8 cellular contexts compared by ENCODE assay signal in genomic region chrY:17579131-17579955, GRCh38.
DNase-seq lines count a peak whose midpoint lies in the region; ATAC-seq, FAIRE-seq and TF ChIP-seq lines count a peak whose summit lies in the region.
"Not testable (repeated sequence)": the region's sequence is repeated elsewhere in the genome, so short reads cannot be mapped to it uniquely, and the experiment has no call there.

No MANE protein-coding gene starts in this region.

- not testable (repeated sequence) for H3K79me2 ChIP-seq in endothelial cell of umbilical vein (ENCODE audit: control insufficient read depth, insufficient read depth, low read length)

- ATAC-seq in CD4-positive, alpha-beta T cell (ENCODE audit: poor library complexity) = peak; percentile 51
- ATAC-seq in GM19397 (IDR thresholded peaks at IDR 0.05; ENCODE audit: unreplicated experiment) (peak; percentile 69), HG02642 (IDR thresholded peaks at IDR 0.05; ENCODE audit: poor library complexity, unreplicated experiment) (peak; percentile 72), HG03442 (IDR thresholded peaks at IDR 0.05; ENCODE audit: unreplicated experiment) (peak; percentile 74), WTC11 (peak; percentile 78)
- ATAC-seq in naive thymus-derived CD4-positive, alpha-beta T cell = peak; percentile 73

- not testable (repeated sequence) for H3K9ac ChIP-seq in endothelial cell of umbilical vein (replicated peaks; ENCODE audit: extremely low read depth, insufficient read depth, low read length)

- H3K4me3 ChIP-seq in endothelial cell of umbilical vein (replicated peaks in 1 of 3; ENCODE audit: insufficient read depth in 1 of 3, low read depth in 1 of 3, low read length in 3 of 3); naive thymus-derived CD4-positive, alpha-beta T cell (ENCODE audit: low read length): not testable (repeated sequence)

- H3K9me3 ChIP-seq in CD4-positive, alpha-beta T cell (ENCODE audit: control insufficient read depth, low read length); endothelial cell of umbilical vein (replicated peaks; ENCODE audit: control insufficient read depth, insufficient read depth, low read length); naive thymus-derived CD4-positive, alpha-beta T cell (ENCODE audit: control insufficient read depth in 2 of 3, low read length in 3 of 3): not testable (repeated sequence)

- H3K27me3 Mint-ChIP-seq in CD4-positive, alpha-beta T cell; WTC11 (ENCODE audit: low read depth); naive thymus-derived CD4-positive, alpha-beta T cell: not testable (repeated sequence)

- BruUV-seq in endothelial cell of umbilical vein (replicated peaks; lab: Mats Ljungman, UMichigan) = not testable (repeated sequence)

- not testable (repeated sequence) for TF ChIP-seq CTCF in CD4-positive, alpha-beta T cell (IDR thresholded peaks at IDR 0.05); WTC11 (IDR thresholded peaks at IDR 0.05); endothelial cell of umbilical vein (IDR thresholded peaks at IDR 0.05; ENCODE audit: extremely low read depth in 1 of 2, insufficient read depth in 1 of 2, low read depth in 1 of 2, low read length in 2 of 2)

- not testable (repeated sequence) for H3K4me1 Mint-ChIP-seq in CD4-positive, alpha-beta T cell (ENCODE audit: low read depth); WTC11; naive thymus-derived CD4-positive, alpha-beta T cell

- H3K36me3 Mint-ChIP-seq in CD4-positive, alpha-beta T cell (ENCODE audit: low read depth); WTC11; naive thymus-derived CD4-positive, alpha-beta T cell: not testable (repeated sequence)

- H3K4me3 Mint-ChIP-seq in CD4-positive, alpha-beta T cell = peak overlapping the region; percentile 34
- peak overlapping the region; percentile 78 for H3K4me3 Mint-ChIP-seq in WTC11
- H3K4me3 Mint-ChIP-seq in naive thymus-derived CD4-positive, alpha-beta T cell = peak overlapping the region in 2 of 10 donors; percentile 56 to 76

- DNase-seq in CD4-positive, alpha-beta T cell = peak in 1 of 10 experiments; percentile 0
- DNase-seq in WTC11 (ENCODE audit: low spot score) = peak; percentile 15
- peak; percentile 55 for DNase-seq in activated effector memory CD4-positive, alpha-beta T cell treated with anti-CD3 and anti-CD28 coated beads, Interleukin-2, amount 50 U/mL, for 16 hours
- DNase-seq in endothelial cell of umbilical vein (ENCODE audit: low read depth, low spot score) = not testable (repeated sequence)
- DNase-seq in naive thymus-derived CD4-positive, alpha-beta T cell = peak in 1 of 9 donors; percentile 18

- H3K9me1 ChIP-seq in endothelial cell of umbilical vein (replicated peaks; ENCODE audit: control insufficient read depth, extremely low read depth, insufficient read depth, low read length) = not testable (repeated sequence)

- H3K9me3 Mint-ChIP-seq in CD4-positive, alpha-beta T cell; WTC11; naive thymus-derived CD4-positive, alpha-beta T cell: not testable (repeated sequence)

- intact Hi-C loops in CD4-positive, alpha-beta T cell (cut with DNase I, micrococcal nuclease); endothelial cell of umbilical vein (cut with micrococcal nuclease); naive thymus-derived CD4-positive, alpha-beta T cell (cut with micrococcal nuclease): not testable (repeated sequence)

- not testable (repeated sequence) for H3K36me3 ChIP-seq in endothelial cell of umbilical vein (ENCODE audit: control insufficient read depth in 2 of 2, extremely low read depth in 1 of 2, insufficient read depth in 2 of 2, low read length in 2 of 2); naive thymus-derived CD4-positive, alpha-beta T cell (ENCODE audit: control insufficient read depth in 2 of 3, insufficient read depth in 3 of 3, low read length in 3 of 3)

- peak; percentile 97 for FAIRE-seq in endothelial cell of umbilical vein (lab: Jason Lieb, UNC)

- H3K4me2 ChIP-seq in endothelial cell of umbilical vein (ENCODE audit: insufficient read depth, low read length) = not testable (repeated sequence)

- TF ChIP-seq POLR2A in endothelial cell of umbilical vein (IDR thresholded peaks at IDR 0.05; ENCODE audit: low read depth, low read length) = not testable (repeated sequence)

- not testable (repeated sequence) for H3K27ac ChIP-seq in CD4-positive, alpha-beta T cell (ENCODE audit: low read depth, low read length); endothelial cell of umbilical vein (ENCODE audit: insufficient read depth, low read depth, low read length); naive thymus-derived CD4-positive, alpha-beta T cell (ENCODE audit: low read depth, low read length)

- dilution Hi-C loops in endothelial cell of umbilical vein (cut with MboI; ENCODE audit: extremely low pct_ligation_motif_present, low sequenced_read_pairs) = not testable (repeated sequence)

- not testable (repeated sequence) for H2AFZ ChIP-seq in endothelial cell of umbilical vein (ENCODE audit: low read depth, low read length)

- not testable (repeated sequence) for H3K4me1 ChIP-seq in endothelial cell of umbilical vein (ENCODE audit: control insufficient read depth, extremely low read depth, insufficient read depth, low read length); naive thymus-derived CD4-positive, alpha-beta T cell (ENCODE audit: control insufficient read depth in 2 of 2, insufficient read depth in 2 of 2, low read length in 2 of 2)

- not testable (repeated sequence) for H3K27ac Mint-ChIP-seq in CD4-positive, alpha-beta T cell; WTC11; naive thymus-derived CD4-positive, alpha-beta T cell

- POLR2A ChIA-PET in CD4-positive, alpha-beta T cell (lab: Charles Lee); WTC11 (lab: Charles Lee); endothelial cell of umbilical vein (lab: Charles Lee); naive thymus-derived CD4-positive, alpha-beta T cell (lab: Charles Lee): not testable (repeated sequence)

- not testable (repeated sequence) for H4K20me1 ChIP-seq in endothelial cell of umbilical vein (replicated peaks; ENCODE audit: control insufficient read depth, extremely low read depth, insufficient read depth, low read length)

- H3K27me3 ChIP-seq in CD4-positive, alpha-beta T cell (ENCODE audit: control insufficient read depth, insufficient read depth, low read length); endothelial cell of umbilical vein (ENCODE audit: control insufficient read depth in 2 of 2, insufficient read depth in 2 of 2, low read length in 2 of 2); naive thymus-derived CD4-positive, alpha-beta T cell (ENCODE audit: control insufficient read depth in 2 of 2, insufficient read depth in 2 of 2, low read length in 2 of 2): not testable (repeated sequence)

- CTCF ChIA-PET in CD4-positive, alpha-beta T cell (lab: Charles Lee); WTC11 (lab: Charles Lee); endothelial cell of umbilical vein (lab: Charles Lee); naive thymus-derived CD4-positive, alpha-beta T cell (lab: Charles Lee): not testable (repeated sequence)
